Comparison of ENCODE assay signal across 11 cellular contexts in the genomic region with DNA sequence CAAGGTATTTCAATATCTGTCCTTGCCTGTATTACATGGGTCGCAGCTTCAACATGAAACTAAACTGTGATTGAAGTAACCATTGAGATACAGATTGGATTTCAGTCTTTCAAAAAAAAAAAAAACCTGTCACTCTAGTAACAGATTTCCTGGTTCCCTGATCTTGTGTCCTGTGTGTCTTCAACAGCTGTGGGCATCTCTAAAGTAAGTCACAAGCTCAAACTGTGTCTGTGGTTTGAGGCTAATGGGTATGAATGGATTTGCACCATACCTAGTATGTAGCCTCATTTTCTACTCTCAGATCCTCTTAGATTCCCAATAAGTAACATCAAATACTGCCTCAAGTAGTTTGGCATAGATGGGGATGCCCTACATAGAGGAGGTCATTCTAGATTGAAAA.
DNase-seq lines count a peak whose midpoint lies in the region; ATAC-seq and TF ChIP-seq lines count a peak whose summit lies in the region.
"Had no signal": no experiment of that assay in that cellular context is flagged by ENCODE, and none has a peak within 500 bp of the region (broad histone marks: within the 10 kb centered on the region; RNA-seq: fewer than 3 reads in every experiment).

No MANE protein-coding gene starts in this region.

- H3K23ac ChIP-seq in neuronal stem cell (ENCODE audit: low read depth, low read length, poor library complexity): no peak overlapping the region

- peak overlapping the region in 7 of 9 donors; percentile 2 to 94 (median 74) for H3K27ac Mint-ChIP-seq in naive thymus-derived CD4-positive, alpha-beta T cell

- no peak overlapping the region for H3K14ac ChIP-seq in neuronal stem cell (ENCODE audit: low read length)

- no peak overlapping the region for H4K91ac ChIP-seq in neuronal stem cell (ENCODE audit: low read depth, low read length, poor library complexity)

- H3K9me2 ChIP-seq in Karpas-422 (replicated peaks; ENCODE audit: insufficient read depth, low read length): no peaks in the 10 kb centered on the region

- no peak overlapping the region for H4K8ac ChIP-seq in neuronal stem cell (ENCODE audit: low read depth, low read length)

- no peaks in the 10 kb centered on the region for H3K79me2 ChIP-seq in Karpas-422 (ENCODE audit: low read length)

- no peaks in the 10 kb centered on the region for H3K9me3 ChIP-seq in naive thymus-derived CD4-positive, alpha-beta T cell (ENCODE audit: control insufficient read depth in 2 of 3, low read length in 3 of 3)
- H3K9me3 ChIP-seq in right lobe of liver (no peaks in the 10 kb centered on the region), neuronal stem cell (replicated peaks in 1 of 2; ENCODE audit: control insufficient read depth in 2 of 2, insufficient read depth in 1 of 2, low read depth in 1 of 2, low read length in 2 of 2) (no peaks in the 10 kb centered on the region), Karpas-422 (ENCODE audit: low read length) (no peaks in the 10 kb centered on the region)
- H3K9me3 ChIP-seq: sigmoid colon had no signal

- no peaks in the 10 kb centered on the region for H3K36me3 ChIP-seq in naive thymus-derived CD4-positive, alpha-beta T cell (ENCODE audit: control insufficient read depth in 2 of 3, insufficient read depth in 3 of 3, low read length in 3 of 3)
- no peaks in the 10 kb centered on the region for H3K36me3 ChIP-seq in right lobe of liver
- no peaks in the 10 kb centered on the region for H3K36me3 ChIP-seq in neuronal stem cell (replicated peaks in 1 of 2; ENCODE audit: control insufficient read depth in 2 of 2, insufficient read depth in 2 of 2, low read length in 2 of 2)
- no peaks in the 10 kb centered on the region for H3K36me3 ChIP-seq in Karpas-422 (ENCODE audit: insufficient read depth, low read length)
- H3K36me3 ChIP-seq: sigmoid colon had no signal

- H3K4me2 ChIP-seq in neuronal stem cell (ENCODE audit: insufficient read depth, low read length, poor library complexity, severe bottlenecking) (no peak overlapping the region), Karpas-422 (ENCODE audit: low read depth, low read length, poor library complexity, severe bottlenecking) (no peak overlapping the region)

- H3K4me1 Mint-ChIP-seq in naive thymus-derived CD4-positive, alpha-beta T cell: peaks cover 39 to 80% (median 65%) of the 10 kb centered on the region in 7 donors

- no peak overlapping the region for H3K4me3 ChIP-seq in naive thymus-derived CD4-positive, alpha-beta T cell (ENCODE audit: low read length)
- no peak overlapping the region for H3K4me3 ChIP-seq in right lobe of liver
- H3K4me3 ChIP-seq in neuronal stem cell (ENCODE audit: low read length in 2 of 2): no peak overlapping the region
- H3K4me3 ChIP-seq in Karpas-422 (ENCODE audit: low read length): no peak overlapping the region
- H3K4me3 ChIP-seq: GM23248, sigmoid colon had no signal

- H2AFZ ChIP-seq in neuronal stem cell (ENCODE audit: low read length) (no peak overlapping the region), Karpas-422 (ENCODE audit: low read length) (no peak overlapping the region)
- H2AFZ ChIP-seq: GM23248 had no signal

- no peak overlapping the region for H3K4ac ChIP-seq in neuronal stem cell (ENCODE audit: low read length)

- ATAC-seq in GM18861 (IDR thresholded peaks at IDR 0.05; ENCODE audit: unreplicated experiment) (peak; percentile 20), GM19463 (IDR thresholded peaks at IDR 0.05; ENCODE audit: unreplicated experiment) (peak; percentile 33), HG02981 (IDR thresholded peaks at IDR 0.05; ENCODE audit: unreplicated experiment) (peak; percentile 42), right lobe of liver (no peak)
- no peak for ATAC-seq in naive thymus-derived CD4-positive, alpha-beta T cell

- intact Hi-C loops in naive thymus-derived CD4-positive, alpha-beta T cell (cut with micrococcal nuclease): loop anchor here (5.0 kb wide), 3 partner anchors 232 to 712 kb away; partner anchors contain the start of gene FOXO1 (in 1 of the 2)
- intact Hi-C loops in right lobe of liver (cut with DNase I): no loop called here

- WGBS in right lobe of liver (ENCODE audit: insufficient coverage, low coverage, low lambda C conversion rate, missing lambda C conversion rate): 75% methylated on average over 1 of the region's 1 CpG
- no CpG with 5 or more reads among the region's 1 CpG for WGBS in neuronal stem cell (ENCODE audit: extremely low coverage in 2 of 2, insufficient read length in 2 of 2, insufficient replicate concordance in 1 of 2), 2 donors

- H3K79me1 ChIP-seq in neuronal stem cell (ENCODE audit: low read depth, low read length): no peaks in the 10 kb centered on the region

- no peaks in the 10 kb centered on the region for H3K27me3 Mint-ChIP-seq in naive thymus-derived CD4-positive, alpha-beta T cell
- H3K27me3 Mint-ChIP-seq: central memory CD8-positive, alpha-beta T cell had no signal

- H3K9me3 Mint-ChIP-seq in naive thymus-derived CD4-positive, alpha-beta T cell: peaks cover 0 to 1% (median 0%) of the 10 kb centered on the region in 11 donors
- H3K9me3 Mint-ChIP-seq: central memory CD8-positive, alpha-beta T cell had no signal

- H3K36me3 Mint-ChIP-seq in naive thymus-derived CD4-positive, alpha-beta T cell: peaks cover 0 to 6% (median 0%) of the 10 kb centered on the region in 5 donors

- H3K27ac ChIP-seq in naive thymus-derived CD4-positive, alpha-beta T cell (ENCODE audit: low read depth, low read length): no peak overlapping the region
- H3K27ac ChIP-seq in right lobe of liver: no peak overlapping the region
- no peak overlapping the region for H3K27ac ChIP-seq in neuronal stem cell (replicated peaks; ENCODE audit: low read length)
- H3K27ac ChIP-seq in Karpas-422 (ENCODE audit: low read length): no peak overlapping the region
- H3K27ac ChIP-seq: GM23248, sigmoid colon had no signal

- H2AK5ac ChIP-seq in neuronal stem cell (ENCODE audit: low read depth, low read length): no peak overlapping the region

- POLR2A ChIA-PET in naive thymus-derived CD4-positive, alpha-beta T cell (lab: Charles Lee): interaction anchor here (0.6 kb wide), 1 partner anchor 457 kb away, joined by 3 read pairs; no protein-coding TSS in a partner anchor

- TF ChIP-seq POLR2A in right lobe of liver (IDR thresholded peaks at IDR 0.05): no peak

- no peak overlapping the region for H2BK120ac ChIP-seq in neuronal stem cell (ENCODE audit: low read depth, low read length)

- peaks cover 13 to 18% of the 10 kb centered on the region in 2 donors for H3K4me1 ChIP-seq in naive thymus-derived CD4-positive, alpha-beta T cell (ENCODE audit: control insufficient read depth in 2 of 2, insufficient read depth in 2 of 2, low read length in 2 of 2)
- H3K4me1 ChIP-seq in right lobe of liver (no peaks in the 10 kb centered on the region), neuronal stem cell (ENCODE audit: control insufficient read depth in 2 of 2, insufficient read depth in 1 of 2, low read depth in 1 of 2, low read length in 2 of 2) (peaks cover 0 to 11% of the 10 kb centered on the region in 2 donors), Karpas-422 (ENCODE audit: low read length) (no peaks in the 10 kb centered on the region)
- H3K4me1 ChIP-seq: sigmoid colon had no signal

- no peak overlapping the region for H3K9ac ChIP-seq in neuronal stem cell (ENCODE audit: low read depth, low read length, poor library complexity)
- H3K9ac ChIP-seq in Karpas-422 (ENCODE audit: low read length): no peak overlapping the region
- H3K9ac ChIP-seq: GM23248 had no signal

- H2BK5ac ChIP-seq in neuronal stem cell (ENCODE audit: low read length): no peak overlapping the region

- DNase-seq in naive thymus-derived CD4-positive, alpha-beta T cell: no peak
- DNase-seq in right lobe of liver: no peak
- no peak for DNase-seq in neuronal stem cell (ENCODE audit: low spot score)
- no peak for DNase-seq in Karpas-422
- DNase-seq: GM23248, NCI-H345, sigmoid colon had no signal

- H2BK15ac ChIP-seq in neuronal stem cell (ENCODE audit: low read length): no peak overlapping the region

- no peak overlapping the region for H3K18ac ChIP-seq in neuronal stem cell (ENCODE audit: low read length)

- no peak overlapping the region for H2BK12ac ChIP-seq in neuronal stem cell (ENCODE audit: low read length)

- CTCF ChIA-PET in naive thymus-derived CD4-positive, alpha-beta T cell (lab: Charles Lee): interaction anchor here (0.7 to 1.3 kb wide), 2 partner anchors 10 to 13 kb away, joined by 3 to 6 read pairs; no protein-coding TSS in a partner anchor

- H3K27me3 ChIP-seq in naive thymus-derived CD4-positive, alpha-beta T cell (ENCODE audit: control insufficient read depth in 2 of 2, insufficient read depth in 2 of 2, low read length in 2 of 2): no peaks in the 10 kb centered on the region
- no peaks in the 10 kb centered on the region for H3K27me3 ChIP-seq in right lobe of liver
- H3K27me3 ChIP-seq in neuronal stem cell (ENCODE audit: control insufficient read depth in 3 of 3, insufficient read depth in 3 of 3, low read depth in 1 of 3, low read length in 3 of 3): no peaks in the 10 kb centered on the region
- H3K27me3 ChIP-seq in Karpas-422 (ENCODE audit: low read length): no peaks in the 10 kb centered on the region
- H3K27me3 ChIP-seq: sigmoid colon had no signal

- H3K4me3 Mint-ChIP-seq in naive thymus-derived CD4-positive, alpha-beta T cell: peak overlapping the region in 2 of 10 donors; percentile 18 to 25
- H3K4me3 Mint-ChIP-seq: central memory CD8-positive, alpha-beta T cell had no signal

- no peak for TF ChIP-seq CTCF in right lobe of liver (IDR thresholded peaks at IDR 0.05)

- no peaks in the 10 kb centered on the region for H4K20me1 ChIP-seq in Karpas-422 (ENCODE audit: insufficient read depth, low read depth, low read length)

Comparison
In these comparisons a context has a peak if more than half of its experiments do, and no peak if none do; other contexts are left out.
1. ATAC-seq: peak in GM18861 (single experiment), GM19463 (single experiment) and HG02981 (single experiment); none in naive thymus-derived CD4-positive, alpha-beta T cell (single experiment) and right lobe of liver (0 of 4).
2. intact Hi-C loops: an anchor here in naive thymus-derived CD4-positive, alpha-beta T cell (5.0 kb wide); none called in right lobe of liver.